ENCODE assay signal across 24 cellular contexts in the genomic region with DNA sequence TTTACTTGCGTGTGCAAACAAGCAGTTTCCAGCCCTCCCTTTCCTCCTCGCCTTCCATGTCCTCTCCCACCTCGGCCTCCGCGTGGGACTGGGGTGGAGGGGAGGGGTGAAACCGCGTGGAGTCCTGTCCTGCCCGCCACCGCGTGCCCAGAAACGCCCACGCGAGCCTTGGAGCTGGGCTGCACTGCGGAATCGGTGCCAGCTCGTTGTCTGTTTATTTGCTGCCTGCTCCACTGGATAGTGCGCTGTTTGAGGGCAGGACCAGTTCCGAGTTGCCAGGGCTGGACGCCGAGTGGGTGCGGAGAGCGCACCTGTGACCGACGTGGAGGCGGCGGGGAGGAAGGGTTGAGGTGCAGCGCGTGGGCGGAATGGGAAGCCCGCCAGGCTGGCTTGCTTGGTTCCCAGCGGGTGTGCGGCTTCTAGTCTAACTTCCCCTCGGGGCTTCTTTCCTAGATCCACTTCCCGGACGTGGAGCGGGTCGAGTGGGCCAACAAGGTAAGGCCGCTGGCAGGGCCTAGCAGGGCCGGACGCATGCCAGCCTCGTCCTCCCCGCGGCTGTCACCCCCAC. TPM values are rescaled to one million over a fixed set of nuclear protein-coding genes. Genes with fewer than 3 reads are reported as not detected.
"Had no signal": no experiment of that assay in that cellular context is flagged by ENCODE, and none has a peak within 500 bp of the region (broad histone marks: within the 10 kb centered on the region; RNA-seq: fewer than 3 reads in every experiment).

No MANE protein-coding gene starts in this region.

- H3K27ac ChIP-seq: adrenal gland, dorsolateral prefrontal cortex, foreskin keratinocyte, left lung, ovary, right lobe of liver, stomach, thoracic aorta had no signal

- H3K27ac Mint-ChIP-seq: activated CD4-positive, alpha-beta T cell treated with anti-CD3 and anti-CD28 coated beads, Interleukin-2, amount 10 ng/mL, durations not matched to agents 7 days and 5 days; activated CD8-positive, alpha-beta T cell treated with anti-CD3 and anti-CD28 coated beads, Interleukin-2, amount 10 ng/mL, durations not matched to agents 7 days and 5 days; activated naive CD4-positive, alpha-beta T cell treated with anti-CD3 and anti-CD28 coated beads, Interleukin-2, amount 50 U/mL, for 72 hours; stimulated activated effector memory CD8-positive, alpha-beta T cell treated with anti-CD3 and anti-CD28 coated beads, Interleukin-12 subunit alpha, Interleukin-12 subunit beta, amount 100 ng/mL, for 72 hours had no signal

- DNase-seq: activated CD4-positive, alpha-beta T cell treated with anti-CD3 and anti-CD28 coated beads, Interleukin-2, amount 10 ng/mL, durations not matched to agents 7 days and 5 days; activated CD8-positive, alpha-beta T cell treated with anti-CD3 and anti-CD28 coated beads, Interleukin-2, amount 10 ng/mL, durations not matched to agents 7 days and 5 days; activated T-cell treated with anti-CD3 and anti-CD28 coated beads, Interleukin-2, amount 50 U/mL, for 4 hours; adrenal gland; hypothalamus; left lung; mammary epithelial cell; small intestine; stimulated activated CD4-positive, alpha-beta T cell treated with anti-CD3 and anti-CD28 coated beads, Interleukin-4, amount 100 ng/mL, for 24 hours; stomach; T-helper 1 cell; T-helper 9 cell had no signal

- H3K4me3 ChIP-seq: adrenal gland, dorsolateral prefrontal cortex, left lung, ovary, right lobe of liver, stomach, thoracic aorta had no signal

- H3K4me1 ChIP-seq: adrenal gland, left lung, right lobe of liver had no signal

- H3K4me1 Mint-ChIP-seq: neural crest cell; stimulated activated effector memory CD8-positive, alpha-beta T cell treated with anti-CD3 and anti-CD28 coated beads, Interleukin-12 subunit alpha, Interleukin-12 subunit beta, amount 100 ng/mL, for 72 hours had no signal

- H3K27me3 ChIP-seq: adrenal gland, dorsolateral prefrontal cortex, foreskin keratinocyte, left lung, ovary, right lobe of liver, stomach had no signal

- H3K27me3 Mint-ChIP-seq: activated CD4-positive, alpha-beta T cell treated with anti-CD3 and anti-CD28 coated beads, Interleukin-2, amount 10 ng/mL, durations not matched to agents 7 days and 5 days had no signal

- H3K9me3 Mint-ChIP-seq: activated CD4-positive, alpha-beta T cell treated with anti-CD3 and anti-CD28 coated beads, Interleukin-2, amount 10 ng/mL, durations not matched to agents 7 days and 5 days; activated naive CD4-positive, alpha-beta T cell treated with anti-CD3 and anti-CD28 coated beads, Interleukin-2, amount 50 U/mL, for 72 hours; activated T-cell treated with anti-CD3 and anti-CD28 coated beads, Interleukin-2, amount 50 U/mL, for 4 hours; neural crest cell; stimulated activated effector memory CD8-positive, alpha-beta T cell treated with anti-CD3 and anti-CD28 coated beads, Interleukin-12 subunit alpha, Interleukin-12 subunit beta, amount 100 ng/mL, for 72 hours had no signal

- H3K4me3 Mint-ChIP-seq: activated CD4-positive, alpha-beta T cell treated with anti-CD3 and anti-CD28 coated beads, Interleukin-2, amount 10 ng/mL, durations not matched to agents 7 days and 5 days; activated CD8-positive, alpha-beta T cell treated with anti-CD3 and anti-CD28 coated beads, Interleukin-2, amount 10 ng/mL, durations not matched to agents 7 days and 5 days; activated T-cell treated with anti-CD3 and anti-CD28 coated beads, Interleukin-2, amount 50 U/mL, for 4 hours; neural crest cell; stimulated activated effector memory CD8-positive, alpha-beta T cell treated with anti-CD3 and anti-CD28 coated beads, Interleukin-12 subunit alpha, Interleukin-12 subunit beta, amount 100 ng/mL, for 72 hours had no signal

- H3K36me3 ChIP-seq: adrenal gland, left lung, ovary, right lobe of liver, stomach, thoracic aorta had no signal

- H3K9me3 ChIP-seq: adrenal gland, left lung, ovary, right lobe of liver, stomach, thoracic aorta had no signal

- ATAC-seq: activated CD4-positive, CD25-positive, alpha-beta regulatory T cell treated with anti-CD3 and anti-CD28 coated beads, Interleukin-2, amount 50 U/mL, for 24 hours; activated CD8-positive, alpha-beta T cell treated with anti-CD3 and anti-CD28 coated beads, Interleukin-2, amount 10 ng/mL, durations not matched to agents 7 days and 5 days; activated naive CD4-positive, alpha-beta T cell treated with anti-CD3 and anti-CD28 coated beads, Interleukin-2, amount 50 U/mL, for 72 hours; activated T-cell treated with anti-CD3 and anti-CD28 coated beads, Interleukin-2, amount 50 U/mL, for 4 hours; left lung; SK-N-SH treated with all-trans-retinoic acid at 6 μM for 48 hours; stimulated activated effector memory CD8-positive, alpha-beta T cell treated with anti-CD3 and anti-CD28 coated beads, Interleukin-12 subunit alpha, Interleukin-12 subunit beta, amount 100 ng/mL, for 72 hours had no signal

- H3K36me3 Mint-ChIP-seq: activated naive CD4-positive, alpha-beta T cell treated with anti-CD3 and anti-CD28 coated beads, Interleukin-2, amount 50 U/mL, for 72 hours; stimulated activated effector memory CD8-positive, alpha-beta T cell treated with anti-CD3 and anti-CD28 coated beads, Interleukin-12 subunit alpha, Interleukin-12 subunit beta, amount 100 ng/mL, for 72 hours had no signal

RNA-seq across cellular contexts. Expression of gene ESYT3, which starts 17.3 kb away (rescaled TPM):
- total RNA-seq: pulmonary artery endothelial cell had no signal
- polyA plus RNA-seq: fibroblast of lung had no signal
